Comparison of ENCODE assay signal across 14 cellular contexts in the genomic region with DNA sequence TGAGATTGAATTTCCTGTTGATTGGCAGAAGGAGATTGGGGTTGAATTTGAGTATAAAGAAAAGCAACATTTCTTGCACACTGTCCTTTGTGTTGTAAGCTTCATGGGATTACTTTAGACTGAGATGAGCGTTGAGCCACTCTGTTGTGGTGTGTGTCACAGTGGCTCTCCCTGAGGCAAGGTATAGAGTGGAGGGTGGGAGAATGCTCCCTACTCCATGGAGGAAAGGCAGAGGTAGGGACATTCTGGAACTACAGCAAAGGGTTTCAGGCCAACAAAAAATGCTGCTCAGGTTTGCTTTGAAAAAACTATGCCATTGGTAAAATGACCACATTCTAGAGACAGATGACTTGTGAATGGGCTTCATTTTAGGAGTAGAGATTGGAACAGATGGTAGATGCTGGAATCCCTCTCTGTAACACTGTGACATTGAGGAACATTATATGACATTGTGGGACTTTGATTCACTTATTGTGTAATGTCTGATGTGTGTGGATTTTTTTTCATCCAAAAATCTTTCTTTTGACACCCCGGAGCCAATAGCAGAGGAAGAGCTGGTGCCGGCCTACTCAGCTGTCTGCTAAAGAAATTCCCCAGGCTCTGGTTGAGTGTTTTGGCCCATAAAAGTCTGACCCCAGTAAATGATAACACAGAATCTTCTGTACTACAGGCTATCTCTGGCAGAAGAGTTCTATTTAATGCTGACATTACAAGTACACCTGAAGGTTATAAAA. TPM values are rescaled to one million over a fixed set of nuclear protein-coding genes. Genes with fewer than 3 reads are reported as not detected.
DNase-seq lines count a peak whose midpoint lies in the region; ATAC-seq, FAIRE-seq and TF ChIP-seq lines count a peak whose summit lies in the region.
"Had no signal": no experiment of that assay in that cellular context is flagged by ENCODE, and none has a peak within 500 bp of the region (broad histone marks: within the 10 kb centered on the region; RNA-seq: fewer than 3 reads in every experiment).

No MANE protein-coding gene starts in this region.

- no peaks in the 10 kb centered on the region for H3K36me3 ChIP-seq in right atrium auricular region
- H3K36me3 ChIP-seq in HepG2 (replicated peaks in 1 of 2; ENCODE audit: control insufficient read depth in 1 of 2, insufficient read depth in 2 of 2, low read length in 2 of 2), result no peaks in the 10 kb centered on the region
- no peaks in the 10 kb centered on the region for H3K36me3 ChIP-seq in aorta (ENCODE audit: control insufficient read depth in 1 of 2, insufficient read depth in 2 of 2, low read length in 1 of 2)
- no peaks in the 10 kb centered on the region for H3K36me3 ChIP-seq in kidney (ENCODE audit: control insufficient read depth in 1 of 2, insufficient read depth in 2 of 2, low read length in 2 of 2)

- peak overlapping the region; percentile 8; the same call in 1 of the 2 replicates for H3K4me2 ChIP-seq in HepG2 (ENCODE audit: low read depth, low read length)

- CTCF ChIA-PET in HepG2 (lab: Yijun Ruan, JAX; ENCODE audit: low intra/inter-chr PET ratio, low total read pairs), result no interaction called here

- in situ Hi-C loops in HepG2 (cut with HindIII; ENCODE audit: extremely low pct_ligation_motif_present, low pct_unique_long_range_greater_than_20kb), result no loop called here

- intact Hi-C loops in right cardiac atrium (cut with DNase I), result loop anchor here in 3 of 4 donors (10.0 kb wide), 2 partner anchors 85 to 185 kb away; a partner anchor contains a TSS
- intact Hi-C loops in HepG2 (cut with micrococcal nuclease; ENCODE audit: unreplicated experiment), result no loop called here
- intact Hi-C loops in aorta (cut with DNase I), result loop anchor here in 1 of 2 donors (10.0 kb wide), 1 partner anchor 55 kb away; no protein-coding TSS in a partner anchor
- intact Hi-C loops in kidney (cut with DNase I), result no loop called here

- no TSS peak for BruUV-seq in HepG2 (replicated peaks; lab: Mats Ljungman, UMichigan)

- H3K4me3 ChIP-seq in right cardiac atrium (ENCODE audit: low read length) (no peak overlapping the region), right atrium auricular region (no peak overlapping the region), HepG2 (replicated peaks in 1 of 3; ENCODE audit: insufficient read depth in 1 of 3, low read depth in 2 of 3, low read length in 3 of 3) (no peak overlapping the region), aorta (ENCODE audit: low read length in 2 of 2) (no peak overlapping the region), kidney (ENCODE audit: low read length in 2 of 2) (no peak overlapping the region)
- H3K4me3 ChIP-seq: coronary artery had no signal

- H3K9ac ChIP-seq in HepG2 (ENCODE audit: insufficient read depth, low read depth, low read length), result no peak overlapping the region
- H3K9ac ChIP-seq in kidney (ENCODE audit: low read length in 2 of 2), result no peak overlapping the region

- H3K27ac ChIP-seq in right cardiac atrium (ENCODE audit: low read length) (no peak overlapping the region), right atrium auricular region (no peak overlapping the region), HepG2 (ENCODE audit: extremely low read length, insufficient read depth, low read length) (no peak overlapping the region), aorta (ENCODE audit: low read depth in 1 of 2, low read length in 2 of 2) (no peak overlapping the region), kidney (ENCODE audit: low read depth in 2 of 2, low read length in 2 of 2) (no peak overlapping the region)

- H3K9me3 ChIP-seq in right cardiac atrium (ENCODE audit: control insufficient read depth, low read length) (no peaks in the 10 kb centered on the region), right atrium auricular region (no peaks in the 10 kb centered on the region), HepG2 (ENCODE audit: low read length) (no peaks in the 10 kb centered on the region), aorta (ENCODE audit: control insufficient read depth, low read length) (no peaks in the 10 kb centered on the region), kidney (ENCODE audit: control insufficient read depth in 1 of 2, low read length in 2 of 2) (no peaks in the 10 kb centered on the region)

- TF ChIP-seq CTCF in right atrium auricular region (IDR thresholded peaks at IDR 0.05), result no peak
- no peak for TF ChIP-seq CTCF in HepG2 (CRISPR knock-in tag; IDR thresholded peaks at IDR 0.05)
- TF ChIP-seq CTCF in kidney (IDR thresholded peaks at IDR 0.05; ENCODE audit: borderline replicate concordance, extremely low read depth, insufficient read depth), result no peak

- DNase-seq in right cardiac atrium (no peak), right atrium auricular region (ENCODE audit: low spot score) (no peak), amniotic epithelial cell (ENCODE audit: low read depth) (peak; percentile 66), HepG2 (ENCODE audit: low spot score) (no peak), aorta (no peak), foreskin melanocyte (no peak), kidney (no peak)
- DNase-seq: activated naive CD8-positive, alpha-beta T cell treated with anti-CD3 and anti-CD28 coated beads, Interleukin-2, amount 10 ng/mL, durations not matched to agents 7 days and 5 days; mesendoderm; NCI-H2081 treated with DMSO at 0.1 percent for 48 hours; SHP77 treated with DMSO at 0.1 percent for 48 hours had no signal

- no peak for TF ChIP-seq RAD21 in HepG2 (CRISPR knock-in tag; IDR thresholded peaks at IDR 0.05)

- H3K27me3 ChIP-seq in right cardiac atrium (ENCODE audit: control insufficient read depth, insufficient read depth), result no peaks in the 10 kb centered on the region
- no peaks in the 10 kb centered on the region for H3K27me3 ChIP-seq in right atrium auricular region
- H3K27me3 ChIP-seq in HepG2 (ENCODE audit: control insufficient read depth in 1 of 2, insufficient read depth in 2 of 2, low read length in 2 of 2), result no peaks in the 10 kb centered on the region
- H3K27me3 ChIP-seq in aorta (ENCODE audit: control insufficient read depth in 1 of 2, insufficient read depth in 2 of 2, low read length in 1 of 2), result no peaks in the 10 kb centered on the region

- TF ChIP-seq EP300 in HepG2 (IDR thresholded peaks at IDR 0.05; ENCODE audit: low read depth in 2 of 2, low read length in 2 of 2) (no peak), HepG2 (CRISPR knock-in tag; IDR thresholded peaks at IDR 0.05; ENCODE audit: borderline replicate concordance) (no peak)

- no peak for FAIRE-seq in HepG2 (lab: Jason Lieb, UNC)
- FAIRE-seq in kidney (lab: Jason Lieb, UNC), result no peak

- 65% methylated on average over 3 of the region's 3 CpGs for WGBS in right cardiac atrium
- 46% methylated on average over 3 of the region's 3 CpGs for WGBS in HepG2 (ENCODE audit: low lambda C conversion rate)
- WGBS in aorta, 2 donors, result 95 to 99% methylated on average over 3 of the region's 3 CpGs

- H2AFZ ChIP-seq in HepG2 (ENCODE audit: low read length), result no peak overlapping the region

- no peaks in the 10 kb centered on the region for H4K20me1 ChIP-seq in HepG2 (ENCODE audit: insufficient read depth, low read length)

- no peak for TF ChIP-seq POLR2A in HepG2 (IDR thresholded peaks at IDR 0.05; ENCODE audit: insufficient read depth in 1 of 2, low read depth in 2 of 2, low read length in 2 of 2)

- no peaks in the 10 kb centered on the region for H3K79me2 ChIP-seq in HepG2 (ENCODE audit: insufficient read depth, low read length)

- ATAC-seq in right cardiac atrium, result peak; percentile 33 to 57
- ATAC-seq in HepG2, result peak; percentile 80
- ATAC-seq in aorta (ENCODE audit: low FRiP score), result no peak
- ATAC-seq in GM21723 (IDR thresholded peaks at IDR 0.05; ENCODE audit: unreplicated experiment), result no peak
- ATAC-seq: HCT116 had no signal

- POLR2A ChIA-PET in HepG2 (lab: Yijun Ruan, JAX), result interaction anchor here (1.0 to 2.3 kb wide), 3 partner anchors 82 to 654 kb away, joined by 3 to 7 read pairs (median 3); a partner anchor contains a TSS

- H3K4me1 ChIP-seq in right cardiac atrium (ENCODE audit: control insufficient read depth, insufficient read depth, low read length) (no peaks in the 10 kb centered on the region), right atrium auricular region (no peaks in the 10 kb centered on the region), HepG2 (ENCODE audit: insufficient read depth, low read length) (peaks cover 15% of the 10 kb centered on the region), aorta (ENCODE audit: control insufficient read depth in 1 of 2, insufficient read depth in 2 of 2, low read length in 2 of 2) (no peaks in the 10 kb centered on the region), kidney (ENCODE audit: control insufficient read depth in 1 of 2, insufficient read depth in 1 of 2, low read depth in 1 of 2, low read length in 2 of 2) (no peaks in the 10 kb centered on the region)

TF ChIP-seq in HepG2, 621 proteins besides CTCF, POLR2A, EP300 and RAD21 (continues in another document):
- TF ChIP-seq TCF7 (IDR thresholded peaks at IDR 0.05; ENCODE audit: low read depth), result no peak

RNA-seq across cellular contexts. Expression of a gene that starts 6.2 kb away (rescaled TPM):
- total RNA-seq in right cardiac atrium (10 to 100 TPM; 11.1 to 16.1 (median 14.0) TPM), right atrium auricular region (10 to 100 TPM; 11.1 to 11.8 TPM), HepG2 (2016; rRNA removed; fragmentation: Illumina TruSeq; extraction: Trizol) (14.7 and 21.7 TPM in 2 replicates), aorta (10 to 100 TPM; 19.4 to 24.2 TPM), kidney (22.1 TPM)
- polyA plus RNA-seq in right cardiac atrium (4.7 TPM), HepG2 (2011; rRNA removed) (7.8 and 8.0 TPM in 2 replicates), aorta (10 to 100 TPM in 1 of 2 donors, 1 to 10 TPM in 1; 7.1 to 10.5 TPM), kidney (ENCODE audit: insufficient read depth, low read depth, low replicate concordance) (4.6 TPM)
- total RNA-seq in HepG2 (2016; cell fraction: cytosol; rRNA removed; fragmentation: Illumina TruSeq; extraction: Trizol; ENCODE audit: low read depth), result 3.1 and 3.8 TPM in 2 replicates
- total RNA-seq in HepG2 (2016; cell fraction: insoluble cytoplasmic fraction; rRNA removed; fragmentation: Illumina TruSeq; extraction: Trizol), result 14.9 and 19.2 TPM in 2 replicates
- total RNA-seq in HepG2 (2016; cell fraction: membrane; rRNA removed; fragmentation: Illumina TruSeq; extraction: Trizol), result 11.9 and 12.0 TPM in 2 replicates
- total RNA-seq in HepG2 (2016; cell fraction: nucleus; rRNA removed; fragmentation: Illumina TruSeq; extraction: Trizol), result 15.4 and 23.4 TPM in 2 replicates
- polyA plus RNA-seq in HepG2 (2011; cell fraction: cytosol; rRNA removed), result 3.2 and 3.6 TPM in 2 replicates
- polyA plus RNA-seq in HepG2 (2011; cell fraction: nucleus; rRNA removed), result 6.9 and 7.7 TPM in 2 replicates
- polyA plus RNA-seq in HepG2 (2012), result 4.4 and 4.7 TPM in 2 replicates
- polyA plus RNA-seq in HepG2 (2016; cell fraction: cytosol; fragmentation: Illumina TruSeq; extraction: Trizol; ENCODE audit: low read depth), result 0.86 and 1.0 TPM in 2 replicates
- 12.4 and 13.0 TPM in 2 replicates for polyA plus RNA-seq in HepG2 (2016; cell fraction: insoluble cytoplasmic fraction; fragmentation: Illumina TruSeq; extraction: Trizol; ENCODE audit: low read depth)
- 4.1 and 4.7 TPM in 2 replicates for polyA plus RNA-seq in HepG2 (2016; cell fraction: membrane; fragmentation: Illumina TruSeq; extraction: Trizol; ENCODE audit: low read depth)
- 12.7 and 13.5 TPM in 2 replicates for polyA plus RNA-seq in HepG2 (2016; cell fraction: nucleus; fragmentation: Illumina TruSeq; extraction: Trizol; ENCODE audit: insufficient read depth, low read depth)
- polyA minus RNA-seq in HepG2 (2011; rRNA and poly(A)+ RNA removed; ENCODE audit: low replicate concordance), result 14.3 and 57.8 TPM in 2 replicates
- 6.7 and 8.3 TPM in 2 replicates for polyA minus RNA-seq in HepG2 (2011; cell fraction: cytosol; rRNA and poly(A)+ RNA removed)
- 20.9 and 37.0 TPM in 2 replicates for polyA minus RNA-seq in HepG2 (2011; cell fraction: nucleus; rRNA and poly(A)+ RNA removed)

Comparison
In these comparisons a context has a peak if more than half of its experiments do, and no peak if none do; other contexts are left out.
1. ATAC-seq: peak in right cardiac atrium (2 of 2) and HepG2 (single experiment); none in aorta (single experiment) and GM21723 (single experiment).
2. intact Hi-C loops: an anchor here in right cardiac atrium (10.0 kb wide); none called in HepG2 and kidney.